ENCODE assay signal across 3 cellular contexts in the genomic region with DNA sequence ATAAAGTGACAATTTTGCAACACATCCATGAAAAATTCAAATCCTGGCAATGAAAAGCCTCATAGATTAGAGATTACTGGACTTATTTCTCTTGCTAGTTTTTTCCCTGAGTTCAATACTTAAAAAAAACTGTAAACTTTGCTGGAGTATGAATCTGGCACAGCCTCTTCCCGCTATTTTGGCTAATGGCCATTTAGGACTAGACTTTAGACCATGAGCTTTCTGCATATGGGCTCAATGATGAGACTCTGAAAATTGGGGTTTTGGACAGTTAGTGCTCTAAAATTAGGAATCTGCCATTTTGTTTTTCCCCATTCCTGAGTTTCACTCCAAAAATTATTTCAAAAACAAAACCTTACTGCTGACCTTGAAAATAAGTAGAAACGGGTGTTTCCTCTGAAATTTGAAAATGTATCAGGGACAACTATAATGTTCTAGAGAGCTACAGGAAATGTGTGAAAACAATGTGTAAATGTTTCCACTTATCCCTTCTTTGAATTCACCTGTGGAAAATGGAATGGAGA.
TF ChIP-seq lines count a peak whose summit lies in the region.

No MANE protein-coding gene starts in this region.

TF ChIP-seq in GM23338, 12 proteins besides CTCF, POLR2A, EP300 and RAD21 (continues in another document):
- TF ChIP-seq JUNB (IDR thresholded peaks at IDR 0.05; ENCODE audit: unreplicated experiment) (no peak), CREB1 (CRISPR knock-in tag; IDR thresholded peaks at IDR 0.05; ENCODE audit: low read depth) (no peak), STAT1 (IDR thresholded peaks at IDR 0.05; ENCODE audit: unreplicated experiment) (no peak)
- TF ChIP-seq, protein P1, sequence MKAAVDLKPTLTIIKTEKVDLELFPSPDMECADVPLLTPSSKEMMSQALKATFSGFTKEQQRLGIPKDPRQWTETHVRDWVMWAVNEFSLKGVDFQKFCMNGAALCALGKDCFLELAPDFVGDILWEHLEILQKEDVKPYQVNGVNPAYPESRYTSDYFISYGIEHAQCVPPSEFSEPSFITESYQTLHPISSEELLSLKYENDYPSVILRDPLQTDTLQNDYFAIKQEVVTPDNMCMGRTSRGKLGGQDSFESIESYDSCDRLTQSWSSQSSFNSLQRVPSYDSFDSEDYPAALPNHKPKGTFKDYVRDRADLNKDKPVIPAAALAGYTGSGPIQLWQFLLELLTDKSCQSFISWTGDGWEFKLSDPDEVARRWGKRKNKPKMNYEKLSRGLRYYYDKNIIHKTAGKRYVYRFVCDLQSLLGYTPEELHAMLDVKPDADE (IDR thresholded peaks at IDR 0.05) = no peak

TF ChIP-seq in WTC11, 78 proteins besides CTCF, POLR2A, EP300 and RAD21:
- TF ChIP-seq NFYB (CRISPR knock-in tag; conservative IDR thresholded peaks at IDR 0.05; ENCODE audit: low read depth) = no peak
- no peak for TF ChIP-seq FOXP1 (CRISPR knock-in tag; IDR thresholded peaks at IDR 0.05; ENCODE audit: borderline replicate concordance)
- no peak for TF ChIP-seq RORB (CRISPR knock-in tag; IDR thresholded peaks at IDR 0.05)
- TF ChIP-seq MAX (CRISPR knock-in tag; IDR thresholded peaks at IDR 0.05) = no peak
- TF ChIP-seq TEAD4 (CRISPR knock-in tag; IDR thresholded peaks at IDR 0.05) = no peak
- TF ChIP-seq HMGA2 (CRISPR knock-in tag; IDR thresholded peaks at IDR 0.05) = no peak
- no peak for TF ChIP-seq CBFB (CRISPR knock-in tag; IDR thresholded peaks at IDR 0.05; ENCODE audit: low read depth)
- no peak for TF ChIP-seq ELF4 (CRISPR knock-in tag; IDR thresholded peaks at IDR 0.05; ENCODE audit: low read depth)
- TF ChIP-seq SMAD3 (CRISPR knock-in tag; IDR thresholded peaks at IDR 0.05; ENCODE audit: borderline replicate concordance) = no peak
- TF ChIP-seq PREB (CRISPR knock-in tag; IDR thresholded peaks at IDR 0.05; ENCODE audit: borderline replicate concordance) = no peak
- TF ChIP-seq SOX15 (CRISPR knock-in tag; IDR thresholded peaks at IDR 0.05) = no peak
- no peak for TF ChIP-seq OVOL2 (CRISPR knock-in tag; IDR thresholded peaks at IDR 0.05; ENCODE audit: borderline replicate concordance)
- no peak for TF ChIP-seq ZMAT4 (CRISPR knock-in tag; IDR thresholded peaks at IDR 0.05)
- TF ChIP-seq ARID4B (CRISPR knock-in tag; IDR thresholded peaks at IDR 0.05; ENCODE audit: borderline replicate concordance) = no peak
- no peak for TF ChIP-seq JAZF1 (CRISPR knock-in tag; IDR thresholded peaks at IDR 0.05)
- TF ChIP-seq GTF2I (CRISPR knock-in tag; conservative IDR thresholded peaks at IDR 0.05) = no peak

TF ChIP-seq in H1, 55 proteins besides CTCF, POLR2A, EP300 and RAD21:
- TF ChIP-seq USF2 (IDR thresholded peaks at IDR 0.05; ENCODE audit: low read length) (no peak), MAFK (IDR thresholded peaks at IDR 0.05; ENCODE audit: low read depth, low read length) (no peak), SIRT6 (IDR thresholded peaks at IDR 0.05; ENCODE audit: low read length) (no peak), JUN (IDR thresholded peaks at IDR 0.05; ENCODE audit: low read depth, low read length) (no peak), TBP (IDR thresholded peaks at IDR 0.05; ENCODE audit: low read depth, low read length) (no peak), HDAC6 (IDR thresholded peaks at IDR 0.05; ENCODE audit: low read depth, low read length) (no peak), BRCA1 (IDR thresholded peaks at IDR 0.05; ENCODE audit: low read depth, low read length) (no peak), TEAD4 (IDR thresholded peaks at IDR 0.05; ENCODE audit: low read depth, low read length) (no peak), CHD2 (IDR thresholded peaks at IDR 0.05; ENCODE audit: low read length) (no peak), TAF1 (IDR thresholded peaks at IDR 0.05; ENCODE audit: low read depth, low read length) (no peak), KDM4A (IDR thresholded peaks at IDR 0.05; ENCODE audit: low read depth, low read length, severe bottlenecking) (no peak), SIX5 (IDR thresholded peaks at IDR 0.05; ENCODE audit: low read depth, low read length) (no peak), CHD1 (IDR thresholded peaks at IDR 0.05; ENCODE audit: low read depth, low read length) (no peak), ASH2L (IDR thresholded peaks at IDR 0.05; ENCODE audit: low read length) (no peak), NANOG (IDR thresholded peaks at IDR 0.05; ENCODE audit: insufficient read depth, low read depth, low read length, poor library complexity, severe bottlenecking) (no peak), RNF2 (IDR thresholded peaks at IDR 0.05; ENCODE audit: borderline replicate concordance, low read depth, low read length, missing control alignments, poor library complexity, severe bottlenecking) (no peak), NRF1 (IDR thresholded peaks at IDR 0.05; ENCODE audit: low read depth, low read length) (no peak), GTF2F1 (IDR thresholded peaks at IDR 0.05; ENCODE audit: borderline replicate concordance, low read depth, low read length) (no peak), CBX8 (IDR thresholded peaks at IDR 0.05; ENCODE audit: borderline replicate concordance, low read depth, low read length) (no peak), CTBP2 (IDR thresholded peaks at IDR 0.05; ENCODE audit: borderline replicate concordance, insufficient read depth, insufficient read length, low read length) (no peak)
